Comparison of ENCODE assay signal across 8 cellular contexts in genomic region chr4:42252315-42252714, GRCh38.
"Had no signal": no experiment of that assay in that cellular context is flagged by ENCODE, and none has a peak within 500 bp of the region (broad histone marks: within the 10 kb centered on the region; RNA-seq: fewer than 3 reads in every experiment).

No MANE protein-coding gene starts in this region.

- ATAC-seq: GM12878 had no signal

- FAIRE-seq: G401.6, GM12878, GM12891, GM12892, GM18507, GM19239 had no signal

- H3K4me3 ChIP-seq: GM12878 had no signal

- DNase-seq: GDM1, GF-D8 had no signal
